In the genomic region with DNA sequence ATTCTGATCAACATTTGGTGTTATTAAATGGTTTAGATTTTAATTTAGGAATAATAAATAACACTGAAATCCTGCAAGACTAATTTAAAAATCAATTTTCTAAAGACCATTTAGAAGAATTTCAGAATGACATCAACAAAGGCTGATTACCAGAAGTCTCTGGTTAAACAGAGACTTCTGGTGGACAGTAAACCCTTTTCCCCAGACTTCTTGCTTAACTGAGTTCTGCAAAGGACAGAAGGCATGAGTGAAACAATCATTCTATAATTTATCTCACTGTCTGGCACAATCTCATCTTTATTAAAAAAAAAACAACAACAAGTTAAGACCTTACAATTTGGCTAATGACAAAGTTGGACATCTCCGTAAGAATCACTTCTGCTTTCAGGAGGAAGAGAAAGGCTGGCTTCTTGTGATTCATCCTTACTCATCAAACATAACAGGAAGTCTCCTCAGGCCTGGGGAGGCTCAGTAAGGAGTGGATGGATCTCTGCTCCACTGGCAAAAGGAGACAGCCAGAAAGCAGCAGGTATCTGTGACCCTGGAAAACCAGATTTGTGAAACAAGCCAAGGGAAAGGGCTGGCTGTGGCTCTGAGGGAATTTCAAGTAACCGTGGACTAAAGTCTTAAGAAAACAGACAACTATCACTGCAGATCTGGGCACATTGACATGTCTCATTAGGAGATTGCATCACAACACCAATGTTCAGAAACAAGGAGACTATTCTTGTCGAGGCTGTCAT, we compare ENCODE assay signal across 8 cellular contexts. TPM values are rescaled to one million over a fixed set of nuclear protein-coding genes. Genes with fewer than 3 reads are reported as not detected.
DNase-seq lines count a peak whose midpoint lies in the region; ATAC-seq and TF ChIP-seq lines count a peak whose summit lies in the region.

No MANE protein-coding gene starts in this region.

- ATAC-seq in GM18909 (IDR thresholded peaks at IDR 0.05; ENCODE audit: poor library complexity, unreplicated experiment) = peak; percentile 61
- peak; percentile 70 for ATAC-seq in HG03342 (IDR thresholded peaks at IDR 0.05; ENCODE audit: unreplicated experiment)
- peak; percentile 87 for ATAC-seq in upper lobe of right lung

- DNase-seq in AG04449 (ENCODE audit: low read depth, low spot score) (no peak), SKM-1 (lab: John Stamatoyannopoulos, UW; ENCODE audit: unreplicated experiment) (peak; percentile 87), midbrain (lab: John Stamatoyannopoulos, UW) (peak; percentile 30), upper lobe of right lung (no peak), NCI-H345 treated with DMSO at 0.1 percent for 48 hours (lab: John Stamatoyannopoulos, UW; ENCODE audit: unreplicated experiment) (no peak)

- TF ChIP-seq CTCF in AG04449 (IDR thresholded peaks at IDR 0.05; ENCODE audit: insufficient read depth, low read length, missing control alignments) (no peak), upper lobe of right lung (IDR thresholded peaks at IDR 0.05) (no peak)

- peak overlapping the region; percentile 39 for H3K4me3 ChIP-seq in AG04449 (ENCODE audit: low read depth, low read length)
- H3K4me3 ChIP-seq in upper lobe of right lung = no peak overlapping the region

- POLR2A ChIA-PET in AG04449 (lab: Yijun Ruan, JAX) = no interaction called here

- peak overlapping the region; percentile 51 for H3K27ac ChIP-seq in cingulate gyrus (ENCODE audit: low read depth, low read length)
- peak overlapping the region; percentile 78 for H3K27ac ChIP-seq in upper lobe of right lung

- no peaks in the 10 kb centered on the region for H3K36me3 ChIP-seq in upper lobe of right lung

- H3K4me1 ChIP-seq in upper lobe of right lung = no peaks in the 10 kb centered on the region

- intact Hi-C loops in upper lobe of right lung (cut with DNase I) = no loop called here

- CTCF ChIA-PET in AG04449 (lab: Yijun Ruan, JAX) = interaction anchor here (0.8 to 3.5 kb wide), 7 partner anchors 11 to 99 kb away, joined by 3 to 30 read pairs (median 5); no protein-coding TSS in a partner anchor

- no peaks in the 10 kb centered on the region for H3K9me3 ChIP-seq in upper lobe of right lung

- no peaks in the 10 kb centered on the region for H3K27me3 ChIP-seq in upper lobe of right lung

RNA-seq across cellular contexts. Expression of a gene that starts 0.9 kb away (rescaled TPM):
- 9.6 TPM for total RNA-seq in upper lobe of right lung

RNA-seq across cellular contexts. Expression of a gene that starts 10.1 kb away (rescaled TPM):
- 39.8 TPM for total RNA-seq in upper lobe of right lung

RNA-seq across cellular contexts. Expression of a gene that starts 52.9 kb away (rescaled TPM):
- 26.4 TPM for total RNA-seq in upper lobe of right lung

Comparison
In these comparisons a context has a peak if more than half of its experiments do, and no peak if none do; other contexts are left out.
1. DNase-seq: peak in SKM-1 (single experiment) and midbrain (single experiment); none in AG04449 (single experiment), upper lobe of right lung (single experiment) and NCI-H345 treated with DMSO at 0.1 percent for 48 hours (single experiment).
2. Peak in every context shown above with its lines, with median percentiles within 50 percentile points of each other: ATAC-seq.